Comparison of ENCODE assay signal across 17 cellular contexts in the genomic region with DNA sequence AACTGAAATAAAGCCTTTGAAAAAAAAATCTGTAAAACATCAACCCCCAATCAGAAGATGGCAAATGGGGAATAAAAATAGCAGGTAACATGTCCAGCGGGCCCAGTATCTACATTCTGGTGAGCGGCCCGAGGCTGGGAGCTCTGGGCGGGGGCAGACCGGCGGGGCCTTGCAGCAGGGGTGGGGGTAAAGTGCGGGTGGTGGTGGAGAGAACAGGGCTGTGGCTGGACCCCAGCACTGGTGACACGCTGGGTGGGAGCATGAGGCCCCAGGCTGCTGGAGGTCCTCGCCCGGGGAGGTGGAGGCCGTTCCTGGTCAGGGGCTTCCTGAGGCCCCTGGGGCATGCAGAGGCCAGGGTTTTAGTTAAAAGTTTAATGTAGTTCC. TPM values are rescaled to one million over a fixed set of nuclear protein-coding genes. Genes with fewer than 3 reads are reported as not detected.
"Had no signal": no experiment of that assay in that cellular context is flagged by ENCODE, and none has a peak within 500 bp of the region (broad histone marks: within the 10 kb centered on the region; RNA-seq: fewer than 3 reads in every experiment).

No MANE protein-coding gene starts in this region.

- H3K27ac Mint-ChIP-seq: endodermal cell; T-helper 2 cell treated with Interferon-gamma antibody and Interleukin-4, amounts not matched to agents 5 μg/mL and 100 μg/mL, for 36 hours had no signal

- H3K9me3 ChIP-seq: thoracic aorta, uterus had no signal

- H3K36me3 ChIP-seq: uterus had no signal

- H3K36me3 Mint-ChIP-seq: activated naive CD4-positive, alpha-beta T cell treated with anti-CD3 and anti-CD28 coated beads, Interleukin-2, amount 50 U/mL, for 72 hours had no signal

- H3K9me3 Mint-ChIP-seq: activated naive CD4-positive, alpha-beta T cell treated with anti-CD3 and anti-CD28 coated beads, Interleukin-2, amount 50 U/mL, for 72 hours; activated T-cell treated with anti-CD3 and anti-CD28 coated beads, Interleukin-2, amount 50 U/mL, for 4 hours; brain; endodermal cell; T-helper 2 cell treated with Interferon-gamma antibody and Interleukin-4, amounts not matched to agents 5 μg/mL and 100 μg/mL, for 36 hours had no signal

- H3K4me3 Mint-ChIP-seq: activated T-cell treated with anti-CD3 and anti-CD28 coated beads, Interleukin-2, amount 50 U/mL, for 4 hours; brain; endodermal cell; T-helper 2 cell treated with Interferon-gamma antibody and Interleukin-4, amounts not matched to agents 5 μg/mL and 100 μg/mL, for 36 hours had no signal

- H3K4me1 ChIP-seq: uterus had no signal

- H3K27me3 ChIP-seq: uterus had no signal

- DNase-seq: activated CD4-positive, alpha-beta T cell treated with anti-CD3 and anti-CD28 coated beads for 1 hour; activated CD4-positive, alpha-beta T cell treated with anti-CD3 and anti-CD28 coated beads, Interleukin-2, amount 50 U/mL, for 48 hours; activated T-cell treated with anti-CD3 and anti-CD28 coated beads, Interleukin-2, amount 50 U/mL, for 4 hours; amniotic stem cell; endodermal cell; erythroblast; glutamatergic neuron; stimulated activated CD4-positive, alpha-beta T cell treated with anti-CD3 and anti-CD28 coated beads, Interleukin-12 subunit alpha, Interleukin-12 subunit beta, amount 100 ng/mL, for 4 hours; stimulated activated naive CD4-positive, alpha-beta T cell; SW 1271; uterus had no signal

- H3K27ac ChIP-seq: thoracic aorta, uterus had no signal

- ATAC-seq: activated T-cell treated with anti-CD3 and anti-CD28 coated beads, Interleukin-2, amount 50 U/mL, for 4 hours had no signal

- H3K4me3 ChIP-seq: thoracic aorta, uterus had no signal

- H3K27me3 Mint-ChIP-seq: brain had no signal

- H3K4me1 Mint-ChIP-seq: brain, endodermal cell had no signal

RNA-seq across cellular contexts. Expression of gene FUT5, which starts 45.4 kb away (rescaled TPM):
- total RNA-seq: activated T-cell treated with anti-CD3 and anti-CD28 coated beads, Interleukin-2, amount 50 U/mL, for 4 hours; chondrocyte; dermis microvascular lymphatic vessel endothelial cell; thoracic aorta; uterus had no signal
